In the genomic region with DNA sequence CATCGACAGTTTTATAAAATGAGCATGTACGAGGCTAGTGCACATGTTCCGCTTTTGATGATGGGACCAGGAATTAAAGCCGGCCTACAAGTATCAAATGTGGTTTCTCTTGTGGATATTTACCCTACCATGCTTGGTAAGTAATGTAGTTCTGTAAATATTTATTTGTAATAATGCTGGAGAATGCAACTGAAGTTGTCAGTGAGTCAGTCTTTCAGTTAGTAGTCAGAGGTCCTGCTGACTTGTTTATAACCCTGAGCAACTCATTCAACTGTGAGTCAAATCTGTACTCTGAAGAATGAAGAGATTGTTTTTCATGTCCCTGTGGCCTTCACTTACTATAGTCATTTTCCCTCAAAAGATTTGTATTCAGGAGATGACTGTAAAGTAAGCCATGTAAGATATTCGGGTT, we compare ENCODE assay signal across 10 cellular contexts. TPM values are rescaled to one million over a fixed set of nuclear protein-coding genes. Genes with fewer than 3 reads are reported as not detected.
DNase-seq lines count a peak whose midpoint lies in the region; ATAC-seq and TF ChIP-seq lines count a peak whose summit lies in the region.
"Had no signal": no experiment of that assay in that cellular context is flagged by ENCODE, and none has a peak within 500 bp of the region (broad histone marks: within the 10 kb centered on the region; RNA-seq: fewer than 3 reads in every experiment).

No MANE protein-coding gene starts in this region.

- DNase-seq in EH (ENCODE audit: low read depth) (peak; percentile 85), epithelial cell of proximal tubule (ENCODE audit: low read depth) (peak; percentile 46), NAMALWA (ENCODE audit: low spot score) (no peak), activated gamma-delta T cell treated with Interleukin-2 at 50 U/mL for 16 hours (no peak), KBM-7 (no peak)
- DNase-seq: naive thymus-derived CD4-positive, alpha-beta T cell had no signal

- in situ Hi-C loops in KBM-7 (cut with MboI; ENCODE audit: low pct_unique_long_range_greater_than_20kb, low sequenced_read_pairs): no loop called here

- ATAC-seq in GM21360 (IDR thresholded peaks at IDR 0.05; ENCODE audit: unreplicated experiment) (peak; percentile 92), HG03469 (IDR thresholded peaks at IDR 0.05; ENCODE audit: unreplicated experiment) (peak; percentile 87), HG02840 (IDR thresholded peaks at IDR 0.05; ENCODE audit: low FRiP score, unreplicated experiment) (no peak)
- ATAC-seq: naive thymus-derived CD4-positive, alpha-beta T cell had no signal

- H3K4me3 ChIP-seq in epithelial cell of proximal tubule (ENCODE audit: low read depth, low read length): no peak overlapping the region
- H3K4me3 ChIP-seq: thoracic aorta had no signal

- no peak for TF ChIP-seq CTCF in epithelial cell of proximal tubule (conservative IDR thresholded peaks at IDR 0.05; ENCODE audit: low read depth, low read length)

RNA-seq across cellular contexts. Expression of a gene that starts 28.4 kb away (rescaled TPM):
- 0.58 TPM in 1 of 2 replicates, not detected in the other for total RNA-seq in epithelial cell of proximal tubule

RNA-seq across cellular contexts. Expression of a gene that starts 36.6 kb away (rescaled TPM):
- 6.1 and 8.7 TPM in 2 replicates for total RNA-seq in epithelial cell of proximal tubule

RNA-seq across cellular contexts. Expression of a gene that starts 36.7 kb away (rescaled TPM):
- 39.8 and 43.5 TPM in 2 replicates for total RNA-seq in epithelial cell of proximal tubule

RNA-seq across cellular contexts. Expression of a gene that starts 55.1 kb away (rescaled TPM):
- total RNA-seq in epithelial cell of proximal tubule: 0.52 and 2.7 TPM in 2 replicates

Comparison
In these comparisons a context has a peak if more than half of its experiments do, and no peak if none do; other contexts are left out.
1. DNase-seq: peak in EH (single experiment) and epithelial cell of proximal tubule (single experiment); none in NAMALWA (single experiment), activated gamma-delta T cell treated with Interleukin-2 at 50 U/mL for 16 hours (single experiment) and KBM-7 (single experiment).